In genomic region chr12:116293687-116294463, GRCh38 we compare ENCODE assay signal across 12 cellular contexts.
"Had no signal": no experiment of that assay in that cellular context is flagged by ENCODE, and none has a peak within 500 bp of the region (broad histone marks: within the 10 kb centered on the region; RNA-seq: fewer than 3 reads in every experiment).

No MANE protein-coding gene starts in this region.

- H3K4me3 ChIP-seq: hepatocyte, sigmoid colon had no signal

- H2AFZ ChIP-seq: hepatocyte had no signal

- H3K9me3 ChIP-seq: sigmoid colon had no signal

- H3K36me3 Mint-ChIP-seq: activated naive CD8-positive, alpha-beta T cell treated with anti-CD3 and anti-CD28 coated beads, Interleukin-2, amount 10 ng/mL, durations not matched to agents 7 days and 5 days; naive thymus-derived CD8-positive, alpha-beta T cell had no signal

- H3K27ac Mint-ChIP-seq: activated CD4-positive, alpha-beta memory T cell treated with anti-CD3 and anti-CD28 coated beads, Interleukin-2, amount 10 ng/mL, durations not matched to agents 7 days and 5 days; activated naive CD8-positive, alpha-beta T cell treated with anti-CD3 and anti-CD28 coated beads, Interleukin-2, amount 10 ng/mL, durations not matched to agents 7 days and 5 days; naive thymus-derived CD8-positive, alpha-beta T cell; stimulated activated naive CD8-positive, alpha-beta T cell treated with anti-CD3 and anti-CD28 coated beads, Interleukin-15, Interleukin-2, amounts not matched to agents 100 ng/mL and 50 ng/mL, for 24 hours had no signal

- H3K4me1 Mint-ChIP-seq: activated CD4-positive, alpha-beta memory T cell treated with anti-CD3 and anti-CD28 coated beads, Interleukin-2, amount 10 ng/mL, durations not matched to agents 7 days and 5 days had no signal

- H3K4me2 ChIP-seq: hepatocyte had no signal

- H3K27me3 ChIP-seq: hepatocyte, sigmoid colon had no signal

- H3K36me3 ChIP-seq: sigmoid colon had no signal

- DNase-seq: activated CD4-positive, alpha-beta memory T cell treated with anti-CD3 and anti-CD28 coated beads, Interleukin-2, amount 10 ng/mL, durations not matched to agents 7 days and 5 days; activated naive CD8-positive, alpha-beta T cell treated with anti-CD3 and anti-CD28 coated beads, Interleukin-2, amount 10 ng/mL, durations not matched to agents 7 days and 5 days; anterior cingulate cortex; kidney; naive thymus-derived CD8-positive, alpha-beta T cell; sigmoid colon; stimulated activated CD4-positive, alpha-beta T cell treated with anti-CD3 and anti-CD28 coated beads, Interleukin-4, amount 100 ng/mL, for 1 hour; stimulated activated CD8-positive, alpha-beta memory T cell treated with anti-CD3 and anti-CD28 coated beads, Interleukin-4, amount 100 ng/mL, for 48 hours; SW 1271; T-helper 9 cell had no signal

- H3K4me3 Mint-ChIP-seq: activated CD4-positive, alpha-beta memory T cell treated with anti-CD3 and anti-CD28 coated beads, Interleukin-2, amount 10 ng/mL, durations not matched to agents 7 days and 5 days; activated naive CD8-positive, alpha-beta T cell treated with anti-CD3 and anti-CD28 coated beads, Interleukin-2, amount 10 ng/mL, durations not matched to agents 7 days and 5 days; naive thymus-derived CD8-positive, alpha-beta T cell; stimulated activated naive CD8-positive, alpha-beta T cell treated with anti-CD3 and anti-CD28 coated beads, Interleukin-15, Interleukin-2, amounts not matched to agents 100 ng/mL and 50 ng/mL, for 24 hours had no signal

- H3K27ac ChIP-seq: hepatocyte, sigmoid colon had no signal

- H3K79me2 ChIP-seq: hepatocyte had no signal

- ATAC-seq: naive thymus-derived CD8-positive, alpha-beta T cell had no signal
